ENCODE assay signal across 1 cellular context in the genomic region with DNA sequence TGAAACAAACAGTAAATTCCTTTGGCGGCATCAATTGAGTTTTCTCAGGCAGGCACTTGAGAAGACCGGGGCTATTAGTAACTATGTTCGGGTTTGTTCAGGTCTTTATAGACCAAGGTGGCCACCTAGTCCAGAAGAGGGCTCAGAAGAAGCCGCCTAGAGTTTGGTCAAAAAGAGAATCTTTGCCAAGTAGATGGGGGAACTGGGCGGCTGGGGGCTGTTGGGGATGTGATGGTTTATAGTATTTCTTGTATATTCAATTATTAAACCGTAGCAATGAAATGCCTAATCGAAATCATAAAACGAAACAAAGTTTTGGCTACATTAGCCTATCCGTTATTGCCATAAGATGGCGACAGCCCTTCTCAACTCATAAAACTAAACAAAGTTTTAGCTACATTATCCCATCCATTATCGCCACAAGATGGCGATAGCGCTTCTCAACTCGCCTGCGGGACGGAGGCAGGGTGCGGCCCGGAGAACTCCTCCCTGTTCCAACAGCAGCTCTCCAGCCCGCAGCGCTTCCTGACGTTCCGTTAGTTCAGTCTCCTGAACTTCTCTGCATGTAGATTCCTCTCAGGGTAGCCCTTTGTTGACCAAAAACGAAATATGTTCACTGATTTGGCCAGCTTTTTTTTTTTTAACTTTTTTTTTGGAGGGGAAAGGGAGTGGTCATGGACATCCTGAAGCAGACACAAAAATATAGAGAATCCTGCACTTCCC.
TF ChIP-seq lines count a peak whose summit lies in the region.

No MANE protein-coding gene starts in this region.

TF ChIP-seq in HepG2, 621 proteins besides CTCF, POLR2A, EP300 and RAD21 (continued from another document and continues in another):
- TF ChIP-seq, protein P1, sequence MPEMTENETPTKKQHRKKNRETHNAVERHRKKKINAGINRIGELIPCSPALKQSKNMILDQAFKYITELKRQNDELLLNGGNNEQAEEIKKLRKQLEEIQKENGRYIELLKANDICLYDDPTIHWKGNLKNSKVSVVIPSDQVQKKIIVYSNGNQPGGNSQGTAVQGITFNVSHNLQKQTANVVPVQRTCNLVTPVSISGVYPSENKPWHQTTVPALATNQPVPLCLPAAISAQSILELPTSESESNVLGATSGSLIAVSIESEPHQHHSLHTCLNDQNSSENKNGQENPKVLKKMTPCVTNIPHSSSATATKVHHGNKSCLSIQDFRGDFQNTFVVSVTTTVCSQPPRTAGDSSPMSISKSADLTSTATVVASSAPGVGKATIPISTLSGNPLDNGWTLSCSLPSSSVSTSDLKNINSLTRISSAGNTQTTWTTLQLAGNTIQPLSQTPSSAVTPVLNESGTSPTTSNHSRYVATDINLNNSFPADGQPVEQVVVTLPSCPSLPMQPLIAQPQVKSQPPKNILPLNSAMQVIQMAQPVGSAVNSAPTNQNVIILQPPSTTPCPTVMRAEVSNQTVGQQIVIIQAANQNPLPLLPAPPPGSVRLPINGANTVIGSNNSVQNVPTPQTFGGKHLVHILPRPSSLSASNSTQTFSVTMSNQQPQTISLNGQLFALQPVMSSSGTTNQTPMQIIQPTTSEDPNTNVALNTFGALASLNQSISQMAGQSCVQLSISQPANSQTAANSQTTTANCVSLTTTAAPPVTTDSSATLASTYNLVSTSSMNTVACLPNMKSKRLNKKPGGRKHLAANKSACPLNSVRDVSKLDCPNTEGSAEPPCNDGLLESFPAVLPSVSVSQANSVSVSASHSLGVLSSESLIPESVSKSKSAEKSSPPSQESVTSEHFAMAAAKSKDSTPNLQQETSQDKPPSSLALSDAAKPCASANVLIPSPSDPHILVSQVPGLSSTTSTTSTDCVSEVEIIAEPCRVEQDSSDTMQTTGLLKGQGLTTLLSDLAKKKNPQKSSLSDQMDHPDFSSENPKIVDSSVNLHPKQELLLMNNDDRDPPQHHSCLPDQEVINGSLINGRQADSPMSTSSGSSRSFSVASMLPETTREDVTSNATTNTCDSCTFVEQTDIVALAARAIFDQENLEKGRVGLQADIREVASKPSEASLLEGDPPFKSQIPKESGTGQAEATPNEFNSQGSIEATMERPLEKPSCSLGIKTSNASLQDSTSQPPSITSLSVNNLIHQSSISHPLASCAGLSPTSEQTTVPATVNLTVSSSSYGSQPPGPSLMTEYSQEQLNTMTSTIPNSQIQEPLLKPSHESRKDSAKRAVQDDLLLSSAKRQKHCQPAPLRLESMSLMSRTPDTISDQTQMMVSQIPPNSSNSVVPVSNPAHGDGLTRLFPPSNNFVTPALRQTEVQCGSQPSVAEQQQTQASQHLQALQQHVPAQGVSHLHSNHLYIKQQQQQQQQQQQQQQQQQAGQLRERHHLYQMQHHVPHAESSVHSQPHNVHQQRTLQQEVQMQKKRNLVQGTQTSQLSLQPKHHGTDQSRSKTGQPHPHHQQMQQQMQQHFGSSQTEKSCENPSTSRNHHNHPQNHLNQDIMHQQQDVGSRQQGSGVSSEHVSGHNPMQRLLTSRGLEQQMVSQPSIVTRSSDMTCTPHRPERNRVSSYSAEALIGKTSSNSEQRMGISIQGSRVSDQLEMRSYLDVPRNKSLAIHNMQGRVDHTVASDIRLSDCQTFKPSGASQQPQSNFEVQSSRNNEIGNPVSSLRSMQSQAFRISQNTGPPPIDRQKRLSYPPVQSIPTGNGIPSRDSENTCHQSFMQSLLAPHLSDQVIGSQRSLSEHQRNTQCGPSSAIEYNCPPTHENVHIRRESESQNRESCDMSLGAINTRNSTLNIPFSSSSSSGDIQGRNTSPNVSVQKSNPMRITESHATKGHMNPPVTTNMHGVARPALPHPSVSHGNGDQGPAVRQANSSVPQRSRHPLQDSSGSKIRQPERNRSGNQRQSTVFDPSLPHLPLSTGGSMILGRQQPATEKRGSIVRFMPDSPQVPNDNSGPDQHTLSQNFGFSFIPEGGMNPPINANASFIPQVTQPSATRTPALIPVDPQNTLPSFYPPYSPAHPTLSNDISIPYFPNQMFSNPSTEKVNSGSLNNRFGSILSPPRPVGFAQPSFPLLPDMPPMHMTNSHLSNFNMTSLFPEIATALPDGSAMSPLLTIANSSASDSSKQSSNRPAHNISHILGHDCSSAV (CRISPR knock-in tag; IDR thresholded peaks at IDR 0.05; ENCODE audit: borderline replicate concordance) = no peak
- TF ChIP-seq PLRG1 (conservative IDR thresholded peaks at IDR 0.05) (no peak), ZNF101 (CRISPR knock-in tag; IDR thresholded peaks at IDR 0.05; ENCODE audit: borderline replicate concordance, low read depth) (no peak), SMARCE1 (IDR thresholded peaks at IDR 0.05; ENCODE audit: borderline replicate concordance) (no peak), IRF2 (CRISPR knock-in tag; IDR thresholded peaks at IDR 0.05) (peak; percentile 89), ZNF354B (CRISPR knock-in tag; IDR thresholded peaks at IDR 0.05) (no peak), ZNF792 (CRISPR knock-in tag; IDR thresholded peaks at IDR 0.05) (peak; percentile 20; the same call in 1 of the 2 replicates), SAFB2 (CRISPR knock-in tag; IDR thresholded peaks at IDR 0.05; ENCODE audit: borderline replicate concordance, low read depth) (no peak), SOX6 (IDR thresholded peaks at IDR 0.05) (no peak), SOX6 (CRISPR knock-in tag; IDR thresholded peaks at IDR 0.05) (peak; percentile 37; the same call in 1 of the 2 replicates), HMG20A (CRISPR knock-in tag; IDR thresholded peaks at IDR 0.05; ENCODE audit: borderline replicate concordance) (peak; percentile 40; the same call in 1 of the 2 replicates), MED1 (CRISPR knock-in tag; IDR thresholded peaks at IDR 0.05) (peak; percentile 54; the same call in 1 of the 2 replicates), ZSCAN29 (CRISPR knock-in tag; conservative IDR thresholded peaks at IDR 0.05) (0 out of 2 replicates have a peak, but pooled peaks have one; percentile 60), MIER2 (CRISPR knock-in tag; IDR thresholded peaks at IDR 0.05) (peak; percentile 73), NFIB (CRISPR knock-in tag; IDR thresholded peaks at IDR 0.05; ENCODE audit: borderline replicate concordance) (no peak), ZNF263 (CRISPR knock-in tag; IDR thresholded peaks at IDR 0.05) (peak; percentile 80), ZNF260 (CRISPR knock-in tag; IDR thresholded peaks at IDR 0.05; ENCODE audit: borderline replicate concordance, low read depth) (no peak), HNRNPL (IDR thresholded peaks at IDR 0.05; ENCODE audit: low read depth, low read length) (no peak), ERF (CRISPR knock-in tag; IDR thresholded peaks at IDR 0.05) (peak; percentile 90), TBX3 (IDR thresholded peaks at IDR 0.05; ENCODE audit: borderline replicate concordance) (no peak), HNF4A (CRISPR knock-in tag; IDR thresholded peaks at IDR 0.05) (no peak), RELA (CRISPR knock-in tag; IDR thresholded peaks at IDR 0.05) (0 out of 2 replicates have a peak, but pooled peaks have one; percentile 21)
- TF ChIP-seq, protein P2, sequence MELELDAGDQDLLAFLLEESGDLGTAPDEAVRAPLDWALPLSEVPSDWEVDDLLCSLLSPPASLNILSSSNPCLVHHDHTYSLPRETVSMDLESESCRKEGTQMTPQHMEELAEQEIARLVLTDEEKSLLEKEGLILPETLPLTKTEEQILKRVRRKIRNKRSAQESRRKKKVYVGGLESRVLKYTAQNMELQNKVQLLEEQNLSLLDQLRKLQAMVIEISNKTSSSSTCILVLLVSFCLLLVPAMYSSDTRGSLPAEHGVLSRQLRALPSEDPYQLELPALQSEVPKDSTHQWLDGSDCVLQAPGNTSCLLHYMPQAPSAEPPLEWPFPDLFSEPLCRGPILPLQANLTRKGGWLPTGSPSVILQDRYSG (CRISPR knock-in tag; IDR thresholded peaks at IDR 0.05) = no peak
- TF ChIP-seq, protein P3, sequence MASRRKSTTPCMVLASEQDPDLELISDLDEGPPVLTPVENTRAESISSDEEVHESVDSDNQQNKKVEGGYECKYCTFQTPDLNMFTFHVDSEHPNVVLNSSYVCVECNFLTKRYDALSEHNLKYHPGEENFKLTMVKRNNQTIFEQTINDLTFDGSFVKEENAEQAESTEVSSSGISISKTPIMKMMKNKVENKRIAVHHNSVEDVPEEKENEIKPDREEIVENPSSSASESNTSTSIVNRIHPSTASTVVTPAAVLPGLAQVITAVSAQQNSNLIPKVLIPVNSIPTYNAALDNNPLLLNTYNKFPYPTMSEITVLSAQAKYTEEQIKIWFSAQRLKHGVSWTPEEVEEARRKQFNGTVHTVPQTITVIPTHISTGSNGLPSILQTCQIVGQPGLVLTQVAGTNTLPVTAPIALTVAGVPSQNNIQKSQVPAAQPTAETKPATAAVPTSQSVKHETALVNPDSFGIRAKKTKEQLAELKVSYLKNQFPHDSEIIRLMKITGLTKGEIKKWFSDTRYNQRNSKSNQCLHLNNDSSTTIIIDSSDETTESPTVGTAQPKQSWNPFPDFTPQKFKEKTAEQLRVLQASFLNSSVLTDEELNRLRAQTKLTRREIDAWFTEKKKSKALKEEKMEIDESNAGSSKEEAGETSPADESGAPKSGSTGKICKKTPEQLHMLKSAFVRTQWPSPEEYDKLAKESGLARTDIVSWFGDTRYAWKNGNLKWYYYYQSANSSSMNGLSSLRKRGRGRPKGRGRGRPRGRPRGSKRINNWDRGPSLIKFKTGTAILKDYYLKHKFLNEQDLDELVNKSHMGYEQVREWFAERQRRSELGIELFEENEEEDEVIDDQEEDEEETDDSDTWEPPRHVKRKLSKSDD (CRISPR knock-in tag; IDR thresholded peaks at IDR 0.05; ENCODE audit: low read depth) = 0 out of 2 replicates have a peak, but pooled peaks have one; percentile 31
- TF ChIP-seq, protein P4, sequence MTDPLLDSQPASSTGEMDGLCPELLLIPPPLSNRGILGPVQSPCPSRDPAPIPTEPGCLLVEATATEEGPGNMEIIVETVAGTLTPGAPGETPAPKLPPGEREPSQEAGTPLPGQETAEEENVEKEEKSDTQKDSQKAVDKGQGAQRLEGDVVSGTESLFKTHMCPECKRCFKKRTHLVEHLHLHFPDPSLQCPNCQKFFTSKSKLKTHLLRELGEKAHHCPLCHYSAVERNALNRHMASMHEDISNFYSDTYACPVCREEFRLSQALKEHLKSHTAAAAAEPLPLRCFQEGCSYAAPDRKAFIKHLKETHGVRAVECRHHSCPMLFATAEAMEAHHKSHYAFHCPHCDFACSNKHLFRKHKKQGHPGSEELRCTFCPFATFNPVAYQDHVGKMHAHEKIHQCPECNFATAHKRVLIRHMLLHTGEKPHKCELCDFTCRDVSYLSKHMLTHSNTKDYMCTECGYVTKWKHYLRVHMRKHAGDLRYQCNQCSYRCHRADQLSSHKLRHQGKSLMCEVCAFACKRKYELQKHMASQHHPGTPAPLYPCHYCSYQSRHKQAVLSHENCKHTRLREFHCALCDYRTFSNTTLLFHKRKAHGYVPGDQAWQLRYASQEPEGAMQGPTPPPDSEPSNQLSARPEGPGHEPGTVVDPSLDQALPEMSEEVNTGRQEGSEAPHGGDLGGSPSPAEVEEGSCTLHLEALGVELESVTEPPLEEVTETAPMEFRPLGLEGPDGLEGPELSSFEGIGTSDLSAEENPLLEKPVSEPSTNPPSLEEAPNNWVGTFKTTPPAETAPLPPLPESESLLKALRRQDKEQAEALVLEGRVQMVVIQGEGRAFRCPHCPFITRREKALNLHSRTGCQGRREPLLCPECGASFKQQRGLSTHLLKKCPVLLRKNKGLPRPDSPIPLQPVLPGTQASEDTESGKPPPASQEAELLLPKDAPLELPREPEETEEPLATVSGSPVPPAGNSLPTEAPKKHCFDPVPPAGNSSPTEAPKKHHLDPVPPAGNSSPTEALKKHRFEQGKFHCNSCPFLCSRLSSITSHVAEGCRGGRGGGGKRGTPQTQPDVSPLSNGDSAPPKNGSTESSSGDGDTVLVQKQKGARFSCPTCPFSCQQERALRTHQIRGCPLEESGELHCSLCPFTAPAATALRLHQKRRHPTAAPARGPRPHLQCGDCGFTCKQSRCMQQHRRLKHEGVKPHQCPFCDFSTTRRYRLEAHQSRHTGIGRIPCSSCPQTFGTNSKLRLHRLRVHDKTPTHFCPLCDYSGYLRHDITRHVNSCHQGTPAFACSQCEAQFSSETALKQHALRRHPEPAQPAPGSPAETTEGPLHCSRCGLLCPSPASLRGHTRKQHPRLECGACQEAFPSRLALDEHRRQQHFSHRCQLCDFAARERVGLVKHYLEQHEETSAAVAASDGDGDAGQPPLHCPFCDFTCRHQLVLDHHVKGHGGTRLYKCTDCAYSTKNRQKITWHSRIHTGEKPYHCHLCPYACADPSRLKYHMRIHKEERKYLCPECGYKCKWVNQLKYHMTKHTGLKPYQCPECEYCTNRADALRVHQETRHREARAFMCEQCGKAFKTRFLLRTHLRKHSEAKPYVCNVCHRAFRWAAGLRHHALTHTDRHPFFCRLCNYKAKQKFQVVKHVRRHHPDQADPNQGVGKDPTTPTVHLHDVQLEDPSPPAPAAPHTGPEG (CRISPR knock-in tag; IDR thresholded peaks at IDR 0.05) = no peak
- TF ChIP-seq, protein P5, sequence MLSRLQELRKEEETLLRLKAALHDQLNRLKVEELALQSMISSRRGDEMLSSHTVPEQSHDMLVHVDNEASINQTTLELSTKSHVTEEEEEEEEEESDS (CRISPR knock-in tag; IDR thresholded peaks at IDR 0.05; ENCODE audit: borderline replicate concordance) = no peak
- TF ChIP-seq, protein P6, sequence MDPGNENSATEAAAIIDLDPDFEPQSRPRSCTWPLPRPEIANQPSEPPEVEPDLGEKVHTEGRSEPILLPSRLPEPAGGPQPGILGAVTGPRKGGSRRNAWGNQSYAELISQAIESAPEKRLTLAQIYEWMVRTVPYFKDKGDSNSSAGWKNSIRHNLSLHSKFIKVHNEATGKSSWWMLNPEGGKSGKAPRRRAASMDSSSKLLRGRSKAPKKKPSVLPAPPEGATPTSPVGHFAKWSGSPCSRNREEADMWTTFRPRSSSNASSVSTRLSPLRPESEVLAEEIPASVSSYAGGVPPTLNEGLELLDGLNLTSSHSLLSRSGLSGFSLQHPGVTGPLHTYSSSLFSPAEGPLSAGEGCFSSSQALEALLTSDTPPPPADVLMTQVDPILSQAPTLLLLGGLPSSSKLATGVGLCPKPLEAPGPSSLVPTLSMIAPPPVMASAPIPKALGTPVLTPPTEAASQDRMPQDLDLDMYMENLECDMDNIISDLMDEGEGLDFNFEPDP (CRISPR knock-in tag; conservative IDR thresholded peaks at IDR 0.05) = no peak
- TF ChIP-seq, protein P7, sequence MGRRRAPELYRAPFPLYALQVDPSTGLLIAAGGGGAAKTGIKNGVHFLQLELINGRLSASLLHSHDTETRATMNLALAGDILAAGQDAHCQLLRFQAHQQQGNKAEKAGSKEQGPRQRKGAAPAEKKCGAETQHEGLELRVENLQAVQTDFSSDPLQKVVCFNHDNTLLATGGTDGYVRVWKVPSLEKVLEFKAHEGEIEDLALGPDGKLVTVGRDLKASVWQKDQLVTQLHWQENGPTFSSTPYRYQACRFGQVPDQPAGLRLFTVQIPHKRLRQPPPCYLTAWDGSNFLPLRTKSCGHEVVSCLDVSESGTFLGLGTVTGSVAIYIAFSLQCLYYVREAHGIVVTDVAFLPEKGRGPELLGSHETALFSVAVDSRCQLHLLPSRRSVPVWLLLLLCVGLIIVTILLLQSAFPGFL (CRISPR knock-in tag; IDR thresholded peaks at IDR 0.05) = no peak
- TF ChIP-seq, protein P8, sequence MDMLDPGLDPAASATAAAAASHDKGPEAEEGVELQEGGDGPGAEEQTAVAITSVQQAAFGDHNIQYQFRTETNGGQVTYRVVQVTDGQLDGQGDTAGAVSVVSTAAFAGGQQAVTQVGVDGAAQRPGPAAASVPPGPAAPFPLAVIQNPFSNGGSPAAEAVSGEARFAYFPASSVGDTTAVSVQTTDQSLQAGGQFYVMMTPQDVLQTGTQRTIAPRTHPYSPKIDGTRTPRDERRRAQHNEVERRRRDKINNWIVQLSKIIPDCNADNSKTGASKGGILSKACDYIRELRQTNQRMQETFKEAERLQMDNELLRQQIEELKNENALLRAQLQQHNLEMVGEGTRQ (IDR thresholded peaks at IDR 0.05; ENCODE audit: low read depth, low read length) = no peak
- TF ChIP-seq, protein P8 (CRISPR knock-in tag; IDR thresholded peaks at IDR 0.05; ENCODE audit: borderline replicate concordance) = no peak
